18 cellular contexts compared by ENCODE assay signal in genomic region chrX:28794751-28795150, GRCh38.
"Had no signal": no experiment of that assay in that cellular context is flagged by ENCODE, and none has a peak within 500 bp of the region (broad histone marks: within the 10 kb centered on the region; RNA-seq: fewer than 3 reads in every experiment).

No MANE protein-coding gene starts in this region.

- H3K4me1 Mint-ChIP-seq: IgD-negative memory B cell had no signal

- DNase-seq: Kasumi-1, MM.1S, NCI-H1092 treated with DMSO at 0.1 percent for 48 hours, NCI-H146, NCI-H1694 treated with DMSO at 0.1 percent for 48 hours, NCI-H1930, NCI-H2081, NCI-H2107, NCI-H2171 treated with DMSO at 0.1 percent for 48 hours, NCI-H345, NCI-H446 treated with DMSO at 0.1 percent for 48 hours, NCI-H510A treated with DMSO at 0.1 percent for 48 hours, Right ventricle myocardium superior, RPMI8226, T-helper 1 cell had no signal

- H3K27me3 Mint-ChIP-seq: IgD-negative memory B cell had no signal

- H3K4me3 Mint-ChIP-seq: IgD-negative memory B cell had no signal

- H3K27ac Mint-ChIP-seq: IgD-negative memory B cell had no signal

- ATAC-seq: K562, SK-N-SH treated with all-trans-retinoic acid at 6 μM for 48 hours had no signal

- H3K36me3 Mint-ChIP-seq: IgD-negative memory B cell had no signal
